Comparison of ENCODE assay signal across 21 cellular contexts in the genomic region with DNA sequence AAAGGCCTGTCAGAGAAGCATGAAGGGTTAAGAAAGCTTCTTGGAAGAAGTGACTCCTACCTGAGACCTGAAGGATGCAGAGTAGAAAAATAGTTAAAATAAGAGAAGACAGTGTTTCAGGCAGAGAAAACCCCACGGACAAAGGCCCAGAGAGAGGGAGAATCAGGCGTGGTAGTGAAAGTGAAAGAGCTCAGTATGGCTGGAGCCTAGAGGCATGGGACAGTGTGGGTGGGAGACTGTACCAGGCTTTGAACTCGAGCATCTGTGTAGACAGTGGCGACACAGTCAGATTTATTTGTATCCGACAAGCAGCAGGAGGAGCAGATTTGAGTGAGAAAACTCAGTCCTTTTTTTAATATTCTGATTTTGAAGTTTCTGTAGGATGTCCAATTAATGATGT.
A peak's percentile ranks its signal among the peaks of the same experiment; 100 is the strongest.
DNase-seq lines count a peak whose midpoint lies in the region; ATAC-seq, FAIRE-seq and TF ChIP-seq lines count a peak whose summit lies in the region.
"Had no signal": no experiment of that assay in that cellular context is flagged by ENCODE, and none has a peak within 500 bp of the region (broad histone marks: within the 10 kb centered on the region; RNA-seq: fewer than 3 reads in every experiment).

No MANE protein-coding gene starts in this region.

- no peak for DNase-seq in GM12878 (ENCODE audit: low read depth, low spot score)
- no peak for DNase-seq in NCI-H2196 treated with DMSO at 0.1 percent for 48 hours (lab: John Stamatoyannopoulos, UW; ENCODE audit: unreplicated experiment)
- no peak for DNase-seq in caudate nucleus (lab: John Stamatoyannopoulos, UW)
- no peak for DNase-seq in esophagus muscularis mucosa (ENCODE audit: extremely low spot score)
- DNase-seq: ACHN; AML-193; Caco-2; CD4-positive, CD25-positive, alpha-beta regulatory T cell; DMS53; KG1; NCI-H1436 treated with DMSO at 0.1 percent for 48 hours; NCI-H2029 treated with DMSO at 0.1 percent for 48 hours; NCI-H510A; NCI-H774; PC-9; SW 1271 had no signal

- intact Hi-C loops in GM12878 (cut with micrococcal nuclease; ENCODE audit: unreplicated experiment) (no loop called here), esophagus muscularis mucosa (cut with DNase I) (no loop called here)

- TF ChIP-seq POLR2A in GM12878 (IDR thresholded peaks at IDR 0.05; ENCODE audit: low read depth, low read length) (no peak), esophagus muscularis mucosa (IDR thresholded peaks at IDR 0.05; ENCODE audit: low read depth) (no peak)

- SMC1A ChIA-PET in GM12878 (lab: Charles Lee; ENCODE audit: uncharacterized antibody, unreplicated experiment): interaction anchor here (1.5 kb wide), 1 partner anchor 9 kb away, joined by 3 read pairs; no protein-coding TSS in a partner anchor

- H3K4me1 ChIP-seq in GM12878 (ENCODE audit: control insufficient read depth, insufficient read depth, low read length) (no peaks in the 10 kb centered on the region), esophagus muscularis mucosa (no peaks in the 10 kb centered on the region)
- H3K4me1 ChIP-seq: Caco-2 had no signal

- no peaks in the 10 kb centered on the region for H4K20me1 ChIP-seq in GM12878 (ENCODE audit: control insufficient read depth, insufficient read depth)

- no peak overlapping the region for H3K27ac Mint-ChIP-seq in stimulated activated memory B cell treated with anti-CD40 and anti-IgM and Interleukin-4, amounts not matched to agents 10 μg/mL and 1 μg/mL and 100 μg/mL, for 72 hours
- H3K27ac Mint-ChIP-seq: CD4-positive, CD25-positive, alpha-beta regulatory T cell had no signal

- H3K9ac ChIP-seq in GM12878 (ENCODE audit: control insufficient read depth, insufficient read depth, low read length): no peak overlapping the region

- H3K27ac ChIP-seq in GM12878 (ENCODE audit: control insufficient read depth, insufficient read depth): no peak overlapping the region
- H3K27ac ChIP-seq in caudate nucleus (ENCODE audit: low read depth, low read length): no peak overlapping the region
- no peak overlapping the region for H3K27ac ChIP-seq in esophagus muscularis mucosa (replicated peaks in 1 of 4)
- H3K27ac ChIP-seq: PC-9 had no signal

- H3K36me3 Mint-ChIP-seq in stimulated activated memory B cell treated with anti-CD40 and anti-IgM and Interleukin-4, amounts not matched to agents 10 μg/mL and 1 μg/mL and 100 μg/mL, for 72 hours: no peaks in the 10 kb centered on the region
- H3K36me3 Mint-ChIP-seq: CD4-positive, CD25-positive, alpha-beta regulatory T cell had no signal

- WGBS in GM12878 (ENCODE audit: insufficient coverage, insufficient replicate concordance, low lambda C conversion rate, missing lambda C conversion rate): 0% methylated on average over 5 of the region's 5 CpGs
- 59% methylated on average over 5 of the region's 5 CpGs for WGBS in esophagus muscularis mucosa

- no peaks in the 10 kb centered on the region for H3K79me2 ChIP-seq in GM12878 (ENCODE audit: control insufficient read depth, insufficient read depth, low read length)

- H3K9me3 ChIP-seq in GM12878 (replicated peaks; ENCODE audit: control insufficient read depth, insufficient read depth, low read length): no peaks in the 10 kb centered on the region; the same call in 2 of the 3 replicates
- no peaks in the 10 kb centered on the region for H3K9me3 ChIP-seq in esophagus muscularis mucosa
- H3K9me3 ChIP-seq: Caco-2 had no signal

- TF ChIP-seq EP300 in GM12878 (IDR thresholded peaks at IDR 0.05; ENCODE audit: borderline replicate concordance in 1 of 2, control insufficient read depth in 1 of 2, low read depth in 2 of 2, low read length in 2 of 2) (no peak), esophagus muscularis mucosa (IDR thresholded peaks at IDR 0.05) (no peak)

- H3K27me3 ChIP-seq in GM12878 (replicated peaks in 1 of 2; ENCODE audit: control insufficient read depth in 2 of 2, insufficient read depth in 2 of 2, low read length in 1 of 2) (no peaks in the 10 kb centered on the region), esophagus muscularis mucosa (no peaks in the 10 kb centered on the region)

- RAD21 ChIA-PET in GM12878 (lab: Charles Lee; ENCODE audit: unreplicated experiment): interaction anchor here (1.0 kb wide), 2 partner anchors 38 to 80 kb away, joined by 3 to 4 read pairs; no protein-coding TSS in a partner anchor

- no TSS peak for BruUV-seq in GM12878 (replicated peaks; lab: Mats Ljungman, UMichigan)

- H3K9me3 Mint-ChIP-seq in stimulated activated memory B cell treated with anti-CD40 and anti-IgM and Interleukin-4, amounts not matched to agents 10 μg/mL and 1 μg/mL and 100 μg/mL, for 72 hours: peaks cover 2% of the 10 kb centered on the region

- TF ChIP-seq RAD21 in GM12878 (IDR thresholded peaks at IDR 0.05; ENCODE audit: insufficient read depth, low read depth, low read length): no peak

- H3K27me3 Mint-ChIP-seq in stimulated activated memory B cell treated with anti-CD40 and anti-IgM and Interleukin-4, amounts not matched to agents 10 μg/mL and 1 μg/mL and 100 μg/mL, for 72 hours: no peaks in the 10 kb centered on the region

- no peaks in the 10 kb centered on the region for H3K36me3 ChIP-seq in GM12878 (ENCODE audit: control insufficient read depth in 2 of 2, insufficient read depth in 2 of 2, low read length in 1 of 2)
- no peaks in the 10 kb centered on the region for H3K36me3 ChIP-seq in esophagus muscularis mucosa

- TF ChIP-seq CTCF in GM12878 (IDR thresholded peaks at IDR 0.05 in 2 of 3, conservative IDR thresholded peaks at IDR 0.05 in 1 of 3; ENCODE audit: control insufficient read depth in 2 of 3, extremely low read depth in 1 of 3, insufficient read depth in 1 of 3, low read depth in 3 of 3, low read length in 3 of 3): no peak
- no peak for TF ChIP-seq CTCF in esophagus muscularis mucosa (IDR thresholded peaks at IDR 0.05)

- H3K4me3 ChIP-seq in GM12878: no peak overlapping the region
- H3K4me3 ChIP-seq in esophagus muscularis mucosa: no peak overlapping the region
- H3K4me3 ChIP-seq: PC-9 had no signal

- no peak for FAIRE-seq in GM12878 (lab: Jason Lieb, UNC)
- FAIRE-seq: H54 had no signal

- no peak overlapping the region for H2AFZ ChIP-seq in GM12878 (ENCODE audit: control insufficient read depth, low read depth, low read length)
- H2AFZ ChIP-seq: PC-9 had no signal

- no peaks in the 10 kb centered on the region for H3K4me1 Mint-ChIP-seq in stimulated activated memory B cell treated with anti-CD40 and anti-IgM and Interleukin-4, amounts not matched to agents 10 μg/mL and 1 μg/mL and 100 μg/mL, for 72 hours
- H3K4me1 Mint-ChIP-seq: CD4-positive, CD25-positive, alpha-beta regulatory T cell had no signal

- no peak overlapping the region for H3K4me3 Mint-ChIP-seq in stimulated activated memory B cell treated with anti-CD40 and anti-IgM and Interleukin-4, amounts not matched to agents 10 μg/mL and 1 μg/mL and 100 μg/mL, for 72 hours
- H3K4me3 Mint-ChIP-seq: CD4-positive, CD25-positive, alpha-beta regulatory T cell had no signal

- ATAC-seq in GM18868 (IDR thresholded peaks at IDR 0.05; ENCODE audit: unreplicated experiment) (peak; percentile 78), GM21723 (IDR thresholded peaks at IDR 0.05; ENCODE audit: unreplicated experiment) (peak; percentile 52), HG02973 (IDR thresholded peaks at IDR 0.05; ENCODE audit: unreplicated experiment) (peak; percentile 42), GM12878 (peak; percentile 80)
- no peak for ATAC-seq in stimulated activated memory B cell treated with anti-CD40 and anti-IgM and Interleukin-4, amounts not matched to agents 10 μg/mL and 1 μg/mL and 100 μg/mL, for 72 hours

- CTCF ChIA-PET in GM12878 (lab: Yijun Ruan, JAX): interaction anchor here (0.7 to 1.4 kb wide), 2 partner anchors 8 to 38 kb away, joined by 3 read pairs; no protein-coding TSS in a partner anchor

- no peak overlapping the region for H3K4me2 ChIP-seq in GM12878 (ENCODE audit: control insufficient read depth, insufficient read depth)
- H3K4me2 ChIP-seq: PC-9 had no signal

- POLR2A ChIA-PET in GM12878 (lab: Charles Lee): no interaction called here

- in situ Hi-C loops in GM12878 (cut with MboI): no loop called here

TF ChIP-seq in GM12878, 131 proteins besides CTCF, POLR2A, EP300 and RAD21:
- TF ChIP-seq, protein P1, sequence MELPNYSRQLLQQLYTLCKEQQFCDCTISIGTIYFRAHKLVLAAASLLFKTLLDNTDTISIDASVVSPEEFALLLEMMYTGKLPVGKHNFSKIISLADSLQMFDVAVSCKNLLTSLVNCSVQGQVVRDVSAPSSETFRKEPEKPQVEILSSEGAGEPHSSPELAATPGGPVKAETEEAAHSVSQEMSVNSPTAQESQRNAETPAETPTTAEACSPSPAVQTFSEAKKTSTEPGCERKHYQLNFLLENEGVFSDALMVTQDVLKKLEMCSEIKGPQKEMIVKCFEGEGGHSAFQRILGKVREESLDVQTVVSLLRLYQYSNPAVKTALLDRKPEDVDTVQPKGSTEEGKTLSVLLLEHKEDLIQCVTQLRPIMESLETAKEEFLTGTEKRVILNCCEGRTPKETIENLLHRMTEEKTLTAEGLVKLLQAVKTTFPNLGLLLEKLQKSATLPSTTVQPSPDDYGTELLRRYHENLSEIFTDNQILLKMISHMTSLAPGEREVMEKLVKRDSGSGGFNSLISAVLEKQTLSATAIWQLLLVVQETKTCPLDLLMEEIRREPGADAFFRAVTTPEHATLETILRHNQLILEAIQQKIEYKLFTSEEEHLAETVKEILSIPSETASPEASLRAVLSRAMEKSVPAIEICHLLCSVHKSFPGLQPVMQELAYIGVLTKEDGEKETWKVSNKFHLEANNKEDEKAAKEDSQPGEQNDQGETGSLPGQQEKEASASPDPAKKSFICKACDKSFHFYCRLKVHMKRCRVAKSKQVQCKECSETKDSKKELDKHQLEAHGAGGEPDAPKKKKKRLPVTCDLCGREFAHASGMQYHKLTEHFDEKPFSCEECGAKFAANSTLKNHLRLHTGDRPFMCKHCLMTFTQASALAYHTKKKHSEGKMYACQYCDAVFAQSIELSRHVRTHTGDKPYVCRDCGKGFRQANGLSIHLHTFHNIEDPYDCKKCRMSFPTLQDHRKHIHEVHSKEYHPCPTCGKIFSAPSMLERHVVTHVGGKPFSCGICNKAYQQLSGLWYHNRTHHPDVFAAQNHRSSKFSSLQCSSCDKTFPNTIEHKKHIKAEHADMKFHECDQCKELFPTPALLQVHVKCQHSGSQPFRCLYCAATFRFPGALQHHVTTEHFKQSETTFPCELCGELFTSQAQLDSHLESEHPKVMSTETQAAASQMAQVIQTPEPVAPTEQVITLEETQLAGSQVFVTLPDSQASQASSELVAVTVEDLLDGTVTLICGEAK (IDR thresholded peaks at IDR 0.05; ENCODE audit: borderline replicate concordance): no peak
- no peak for TF ChIP-seq TARDBP (IDR thresholded peaks at IDR 0.05; ENCODE audit: borderline replicate concordance)
